In the genomic region with DNA sequence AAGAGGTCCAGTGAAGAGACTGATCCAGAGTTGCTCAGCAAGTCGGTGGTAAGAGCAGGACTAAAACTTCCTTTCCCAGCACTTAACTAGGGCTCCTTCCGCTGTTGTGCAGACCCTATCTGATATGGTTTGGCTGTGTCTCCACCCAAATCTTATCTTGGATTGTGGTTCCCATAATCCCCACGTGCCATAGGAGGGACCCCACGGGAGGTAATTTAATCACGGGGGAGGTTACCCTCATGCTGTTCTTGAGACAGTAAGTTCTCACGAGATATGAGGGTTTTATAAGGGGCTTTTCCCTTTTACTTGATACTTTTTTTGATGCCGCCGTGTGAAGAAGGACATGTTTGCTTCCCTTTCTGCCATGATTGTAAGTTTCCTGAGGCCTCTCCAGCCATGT, we compare ENCODE assay signal across 18 cellular contexts.
DNase-seq lines count a peak whose midpoint lies in the region; ATAC-seq, FAIRE-seq and TF ChIP-seq lines count a peak whose summit lies in the region.
"Had no signal": no experiment of that assay in that cellular context is flagged by ENCODE, and none has a peak within 500 bp of the region (broad histone marks: within the 10 kb centered on the region; RNA-seq: fewer than 3 reads in every experiment).

No MANE protein-coding gene starts in this region.

- no peak overlapping the region for H3K4me3 Mint-ChIP-seq in WTC11
- H3K4me3 Mint-ChIP-seq: CD4-positive, CD25-positive, alpha-beta regulatory T cell; CD8-positive, alpha-beta T cell; HFFc6 had no signal

- TF ChIP-seq CTCF in bronchial epithelial cell (IDR thresholded peaks at IDR 0.05; ENCODE audit: insufficient read depth, low read length, severe bottlenecking) (no peak), suprapubic skin (IDR thresholded peaks at IDR 0.05) (no peak), WTC11 (IDR thresholded peaks at IDR 0.05) (no peak)

- H3K4me1 ChIP-seq in BLaER1: peaks cover 29% of the 10 kb centered on the region
- no peaks in the 10 kb centered on the region for H3K4me1 ChIP-seq in suprapubic skin
- H3K4me1 ChIP-seq: HAP-1 had no signal

- peak overlapping the region; percentile 47; the same call in 1 of the 2 replicates for H3K4me2 ChIP-seq in BLaER1

- H3K9me3 ChIP-seq in BLaER1 (no peaks in the 10 kb centered on the region), suprapubic skin (no peaks in the 10 kb centered on the region)
- H3K9me3 ChIP-seq: HAP-1 had no signal

- H3K27me3 Mint-ChIP-seq in WTC11 (ENCODE audit: low read depth): no peaks in the 10 kb centered on the region

- no peaks in the 10 kb centered on the region for H3K36me3 ChIP-seq in BLaER1
- H3K36me3 ChIP-seq in bronchial epithelial cell (ENCODE audit: control insufficient read depth, insufficient read depth, low read length): no peaks in the 10 kb centered on the region
- H3K36me3 ChIP-seq in suprapubic skin: no peaks in the 10 kb centered on the region
- H3K36me3 ChIP-seq: HAP-1 had no signal

- WGBS in suprapubic skin: 77% methylated on average over 8 of the region's 8 CpGs

- H3K9me3 Mint-ChIP-seq in WTC11: no peaks in the 10 kb centered on the region
- H3K9me3 Mint-ChIP-seq: CD4-positive, CD25-positive, alpha-beta regulatory T cell; CD8-positive, alpha-beta T cell; HFFc6 had no signal

- H3K36me3 Mint-ChIP-seq in WTC11: no peaks in the 10 kb centered on the region
- H3K36me3 Mint-ChIP-seq: CD4-positive, CD25-positive, alpha-beta regulatory T cell; CD8-positive, alpha-beta T cell had no signal

- no peak overlapping the region for H3K9ac ChIP-seq in BLaER1

- CTCF ChIA-PET in WTC11 (lab: Charles Lee): interaction anchor here (6.3 kb wide), 1 partner anchor 322 kb away, joined by 99 read pairs; no protein-coding TSS in a partner anchor

- ATAC-seq in GM18511 (IDR thresholded peaks at IDR 0.05; ENCODE audit: unreplicated experiment): no peak
- no peak for ATAC-seq in WTC11
- ATAC-seq: CD8-positive, alpha-beta T cell had no signal

- FAIRE-seq in bronchial epithelial cell (lab: Jason Lieb, UNC): peak; percentile 82
- FAIRE-seq: GM12891, GM18507, H54 had no signal

- H3K27ac Mint-ChIP-seq in WTC11: no peak overlapping the region
- H3K27ac Mint-ChIP-seq: CD4-positive, CD25-positive, alpha-beta regulatory T cell; CD8-positive, alpha-beta T cell; HFFc6 had no signal

- H3K27me3 ChIP-seq in BLaER1 (no peaks in the 10 kb centered on the region), bronchial epithelial cell (ENCODE audit: control insufficient read depth, insufficient read depth, low read length) (no peaks in the 10 kb centered on the region), suprapubic skin (no peaks in the 10 kb centered on the region)

- H3K27ac ChIP-seq in BLaER1: no peak overlapping the region
- no peak overlapping the region for H3K27ac ChIP-seq in suprapubic skin
- H3K27ac ChIP-seq: C4-2B had no signal

- no peak for TF ChIP-seq EP300 in suprapubic skin (IDR thresholded peaks at IDR 0.05)

- no peak for TF ChIP-seq POLR2A in suprapubic skin (IDR thresholded peaks at IDR 0.05)

- H4K20me1 ChIP-seq in BLaER1: no peaks in the 10 kb centered on the region

- peak; percentile 60 for DNase-seq in CMK (ENCODE audit: low read depth)
- DNase-seq in bronchial epithelial cell (ENCODE audit: low read depth): no peak
- DNase-seq in suprapubic skin (ENCODE audit: low spot score in 2 of 2): no peak
- no peak for DNase-seq in WTC11 (ENCODE audit: low spot score)
- DNase-seq: CD4-positive, CD25-positive, alpha-beta regulatory T cell; CD8-positive, alpha-beta T cell; DMS53; DMS79 treated with DMSO at 0.1 percent for 48 hours; GF-D8; GOT3; HFFc6 had no signal

- POLR2A ChIA-PET in WTC11 (lab: Charles Lee): no interaction called here

- H3K4me3 ChIP-seq in BLaER1 (no peak overlapping the region), bronchial epithelial cell (ENCODE audit: low read depth, low read length) (no peak overlapping the region), suprapubic skin (no peak overlapping the region)
- H3K4me3 ChIP-seq: HAP-1 had no signal

- peaks cover 11% of the 10 kb centered on the region for H3K4me1 Mint-ChIP-seq in WTC11

TF ChIP-seq in WTC11, 78 proteins besides CTCF, POLR2A, EP300 and RAD21:
- TF ChIP-seq MYBL2 (CRISPR knock-in tag; IDR thresholded peaks at IDR 0.05) (no peak), MXD4 (CRISPR knock-in tag; IDR thresholded peaks at IDR 0.05; ENCODE audit: borderline replicate concordance) (no peak)
- TF ChIP-seq, protein P1, sequence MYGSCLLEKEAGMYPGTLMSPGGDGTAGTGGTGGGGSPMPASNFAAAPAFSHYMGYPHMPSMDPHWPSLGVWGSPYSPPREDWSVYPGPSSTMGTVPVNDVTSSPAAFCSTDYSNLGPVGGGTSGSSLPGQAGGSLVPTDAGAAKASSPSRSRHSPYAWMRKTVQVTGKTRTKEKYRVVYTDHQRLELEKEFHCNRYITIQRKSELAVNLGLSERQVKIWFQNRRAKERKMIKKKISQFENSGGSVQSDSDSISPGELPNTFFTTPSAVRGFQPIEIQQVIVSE (CRISPR knock-in tag; IDR thresholded peaks at IDR 0.05; ENCODE audit: borderline replicate concordance): no peak
